Comparison of ENCODE assay signal across 10 cellular contexts in the genomic region with DNA sequence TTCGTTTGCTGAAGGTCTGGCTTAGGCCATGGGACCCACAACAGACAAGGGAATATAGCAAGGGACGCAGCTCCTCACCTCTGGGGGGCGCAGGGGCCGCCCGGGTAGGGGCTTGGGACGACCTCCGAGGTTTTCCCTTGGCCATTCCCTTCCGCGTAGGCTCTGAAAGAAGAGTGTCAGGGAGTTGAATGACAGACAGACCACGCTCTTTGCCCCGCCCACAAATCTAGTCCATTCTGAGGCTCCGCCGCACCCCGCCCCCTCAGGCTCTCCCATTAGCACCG. TPM values are rescaled to one million over a fixed set of nuclear protein-coding genes. Genes with fewer than 3 reads are reported as not detected.
DNase-seq lines count a peak whose midpoint lies in the region; ATAC-seq and TF ChIP-seq lines count a peak whose summit lies in the region.
"Had no signal": no experiment of that assay in that cellular context is flagged by ENCODE, and none has a peak within 500 bp of the region (broad histone marks: within the 10 kb centered on the region; RNA-seq: fewer than 3 reads in every experiment).

No MANE protein-coding gene starts in this region.

- CTCF ChIA-PET in IMR-90 (lab: Yijun Ruan, JAX), result interaction anchor here (0.6 to 1.1 kb wide), 2 partner anchors 112 to 430 kb away, joined by 3 read pairs; partner anchors contain the start of gene MARCHF2

- peak overlapping the region; percentile 29 for H3K4ac ChIP-seq in IMR-90 (ENCODE audit: low read depth, low read length)

- H3K56ac ChIP-seq in IMR-90 (ENCODE audit: extremely low read depth, insufficient read depth, low read length), result 0 out of 2 replicates have a peak overlapping the region, but pooled peaks have one; percentile 7

- WGBS in IMR-90 (ENCODE audit: extremely low coverage in 2 of 2, insufficient read length in 1 of 2), 2 experiments, result 0% methylated on average over 7 of the region's 15 CpGs; no CpG with 5 or more reads in 1 of the 2 experiments
- WGBS in testis, 2 donors, result 8 to 17% methylated on average over 12 to 15 of the region's 15 CpGs

- H3K27me3 ChIP-seq in IMR-90 (ENCODE audit: control insufficient read depth, insufficient read depth, low read length) (no peaks in the 10 kb centered on the region), lower lobe of right lung (ENCODE audit: low read depth) (no peaks in the 10 kb centered on the region), testis (no peaks in the 10 kb centered on the region)

- no peaks in the 10 kb centered on the region for H3K27me3 Mint-ChIP-seq in chondrocyte (ENCODE audit: low read depth)
- H3K27me3 Mint-ChIP-seq: activated naive CD8-positive, alpha-beta T cell treated with anti-CD3 and anti-CD28 coated beads, Interleukin-2, amount 10 ng/mL, durations not matched to agents 7 days and 5 days had no signal

- H3K4me2 ChIP-seq in IMR-90 (ENCODE audit: low read depth, low read length), result peak overlapping the region; percentile 88

- no TSS peak for BruUV-seq in IMR-90 (replicated peaks; lab: Mats Ljungman, UMichigan)

- H3K79me1 ChIP-seq in IMR-90 (ENCODE audit: low read depth in 1 of 2, low read length in 2 of 2), result peaks cover 24 to 28% of the 10 kb centered on the region in 2 experiments

- H4K5ac ChIP-seq in IMR-90 (ENCODE audit: low read depth, low read length), result peak overlapping the region; percentile 59

- H2BK15ac ChIP-seq in IMR-90 (ENCODE audit: low read depth, low read length), result peak overlapping the region; percentile 53; the same call in 1 of the 3 replicates

- no peak overlapping the region for H2BK20ac ChIP-seq in IMR-90 (ENCODE audit: low read depth, low read length)

- TF ChIP-seq CTCF in IMR-90 (conservative IDR thresholded peaks at IDR 0.05; ENCODE audit: low read depth, low read length) (peak; percentile 42), chondrocyte (IDR thresholded peaks at IDR 0.05) (peak; percentile 71), lower lobe of right lung (IDR thresholded peaks at IDR 0.05) (peak; percentile 30), testis (IDR thresholded peaks at IDR 0.05) (peak in 1 of 3 experiments; percentile 21)

- H4K20me1 ChIP-seq in IMR-90 (ENCODE audit: insufficient read depth, low read length), result peaks cover 24% of the 10 kb centered on the region; the same call in 1 of the 2 replicates

- no peak overlapping the region for H3K27ac Mint-ChIP-seq in chondrocyte (ENCODE audit: unreplicated experiment)
- H3K27ac Mint-ChIP-seq: activated naive CD8-positive, alpha-beta T cell treated with anti-CD3 and anti-CD28 coated beads, Interleukin-2, amount 10 ng/mL, durations not matched to agents 7 days and 5 days had no signal

- H2AK5ac ChIP-seq in IMR-90 (ENCODE audit: low read depth, low read length), result peak overlapping the region; percentile 68; the same call in 1 of the 2 replicates

- peaks cover 30% of the 10 kb centered on the region for H3K9me1 ChIP-seq in IMR-90 (ENCODE audit: insufficient read depth, low read length)

- H2AK9ac ChIP-seq in IMR-90 (replicated peaks; ENCODE audit: low read depth, low read length, poor library complexity), result peak overlapping the region; percentile 2

- H3K4me3 Mint-ChIP-seq in chondrocyte (ENCODE audit: unreplicated experiment), result no peak overlapping the region
- H3K4me3 Mint-ChIP-seq: activated naive CD8-positive, alpha-beta T cell treated with anti-CD3 and anti-CD28 coated beads, Interleukin-2, amount 10 ng/mL, durations not matched to agents 7 days and 5 days had no signal

- peak overlapping the region; percentile 78 for H3K9ac ChIP-seq in IMR-90 (ENCODE audit: low read depth, low read length)

- TF ChIP-seq POLR2A in IMR-90 (IDR thresholded peaks at IDR 0.05; ENCODE audit: low read depth, low read length), result no peak
- no peak for TF ChIP-seq POLR2A in testis (IDR thresholded peaks at IDR 0.05)

- peaks cover 4% of the 10 kb centered on the region for H3K4me1 ChIP-seq in IMR-90 (ENCODE audit: control insufficient read depth, insufficient read depth, low read length)
- peaks cover 11% of the 10 kb centered on the region for H3K4me1 ChIP-seq in lower lobe of right lung
- H3K4me1 ChIP-seq in testis, result peaks cover 6% of the 10 kb centered on the region
- H3K4me1 ChIP-seq: HAP-1 had no signal

- intact Hi-C loops in IMR-90 (cut with micrococcal nuclease), result no loop called here
- intact Hi-C loops in lower lobe of right lung (cut with DNase I), result no loop called here
- intact Hi-C loops in testis (cut with DNase I; ENCODE audit: low total_unique reads), result no loop called here

- H3K4me3 ChIP-seq in IMR-90 (ENCODE audit: insufficient read depth, low read depth, low read length) (peak overlapping the region; percentile 51), lower lobe of right lung (peak overlapping the region; percentile 55), testis (peak overlapping the region; percentile 29 to 74)
- H3K4me3 ChIP-seq: HAP-1 had no signal

- dilution Hi-C loops in IMR-90 (cut with HindIII; ENCODE audit: low sequenced_read_pairs, unreplicated experiment), result no loop called here

- H3K36me3 ChIP-seq in IMR-90 (ENCODE audit: control insufficient read depth, insufficient read depth, low read length) (no peaks in the 10 kb centered on the region), lower lobe of right lung (peaks cover 71% of the 10 kb centered on the region), testis (ENCODE audit: low read depth, missing control alignments) (no peaks in the 10 kb centered on the region)
- H3K36me3 ChIP-seq: HAP-1 had no signal

- peak overlapping the region; percentile 65 for H2BK5ac ChIP-seq in IMR-90 (ENCODE audit: low read depth, low read length, poor library complexity, severe bottlenecking)

- H4K8ac ChIP-seq in IMR-90 (ENCODE audit: low read depth in 2 of 2, low read length in 2 of 2), result peak overlapping the region; percentile 90 to 93

- peak overlapping the region; percentile 34 for H3K18ac ChIP-seq in IMR-90 (ENCODE audit: low read depth, low read length)

- no peak for TF ChIP-seq RAD21 in IMR-90 (IDR thresholded peaks at IDR 0.05; ENCODE audit: low read length)

- H2BK120ac ChIP-seq in IMR-90 (ENCODE audit: low read depth, low read length), result peak overlapping the region; percentile 41; the same call in 1 of the 2 replicates

- H3K9me3 Mint-ChIP-seq in chondrocyte (ENCODE audit: low read depth), result no peaks in the 10 kb centered on the region
- H3K9me3 Mint-ChIP-seq: activated naive CD8-positive, alpha-beta T cell treated with anti-CD3 and anti-CD28 coated beads, Interleukin-2, amount 10 ng/mL, durations not matched to agents 7 days and 5 days had no signal

- POLR2A ChIA-PET in IMR-90 (lab: Charles Lee; ENCODE audit: unreplicated experiment), result interaction anchor here (1.4 kb wide), 1 partner anchor 12 kb away, joined by 8 read pairs; the partner anchor contains the start of gene ZNF414

- peak; percentile 5 for ATAC-seq in IMR-90 (ENCODE audit: low read depth)
- no peak for ATAC-seq in lower lobe of right lung
- no peak for ATAC-seq in HG02610 (IDR thresholded peaks at IDR 0.05; ENCODE audit: unreplicated experiment)

- H3K9me3 ChIP-seq in IMR-90 (ENCODE audit: control insufficient read depth, insufficient read depth, low read length) (no peaks in the 10 kb centered on the region), lower lobe of right lung (no peaks in the 10 kb centered on the region), testis (no peaks in the 10 kb centered on the region)
- H3K9me3 ChIP-seq: HAP-1 had no signal

- no peak overlapping the region for H3K23ac ChIP-seq in IMR-90 (ENCODE audit: low read depth, low read length)

- peaks cover 8% of the 10 kb centered on the region for H3K36me3 Mint-ChIP-seq in chondrocyte (ENCODE audit: low read depth)

- in situ Hi-C loops in IMR-90 (cut with MboI; ENCODE audit: low sequenced_read_pairs), result no loop called here

- peak overlapping the region; percentile 82 for H4K91ac ChIP-seq in IMR-90 (ENCODE audit: insufficient read depth, low read depth, low read length)

- H3K14ac ChIP-seq in IMR-90 (replicated peaks; ENCODE audit: low read depth, low read length), result peak overlapping the region; percentile 92

- peak overlapping the region; percentile 92 for H2AFZ ChIP-seq in IMR-90 (replicated peaks; ENCODE audit: low read length, poor library complexity)

- DNase-seq in IMR-90 (no peak), chondrocyte (ENCODE audit: low spot score) (no peak), lower lobe of right lung (no peak), testis (no peak), NCI-H2029 treated with DMSO at 0.1 percent for 48 hours (lab: John Stamatoyannopoulos, UW) (no peak), NOMO-1 treated with dmso at 0.1 percent for 144 hours (lab: John Stamatoyannopoulos, UW; ENCODE audit: unreplicated experiment) (no peak)
- DNase-seq in activated CD4-positive, alpha-beta T cell treated with anti-CD3 and anti-CD28 coated beads for 4 hours, result no peak
- DNase-seq: activated naive CD8-positive, alpha-beta T cell treated with anti-CD3 and anti-CD28 coated beads, Interleukin-2, amount 10 ng/mL, durations not matched to agents 7 days and 5 days had no signal

- H3K4me1 Mint-ChIP-seq in chondrocyte (ENCODE audit: low read depth), result peaks cover 23% of the 10 kb centered on the region
- H3K4me1 Mint-ChIP-seq: activated naive CD8-positive, alpha-beta T cell treated with anti-CD3 and anti-CD28 coated beads, Interleukin-2, amount 10 ng/mL, durations not matched to agents 7 days and 5 days had no signal

- peak overlapping the region; percentile 77 for H3K27ac ChIP-seq in IMR-90 (ENCODE audit: insufficient read depth, low read length)
- peak overlapping the region; percentile 82 for H3K27ac ChIP-seq in lower lobe of right lung
- peak overlapping the region; percentile 6 to 81 for H3K27ac ChIP-seq in testis

RNA-seq across cellular contexts. Expression of gene ZNF414, which starts 11.4 kb away (rescaled TPM):
- total RNA-seq in IMR-90 (2012; rRNA removed) (1.1 and 3.2 TPM in 2 replicates), chondrocyte (22.0 to 26.8 TPM (median 25.3 TPM) in 3 replicates), lower lobe of right lung (21.6 TPM), testis (10 to 100 TPM; 35.8 to 46.8 TPM)
- polyA plus RNA-seq in IMR-90 (2012; rRNA removed) (14.2 and 20.8 TPM in 2 replicates), testis (ENCODE audit: insufficient read depth, low read depth, low replicate concordance) (33.9 TPM)
- 28.7 and 38.5 TPM in 2 replicates for polyA plus RNA-seq in IMR-90 (2012; cell fraction: cytosol; rRNA removed)
- 35.8 and 108 TPM in 2 replicates for polyA plus RNA-seq in IMR-90 (2012; cell fraction: nucleus; rRNA removed; ENCODE audit: low replicate concordance)

RNA-seq across cellular contexts. Expression of gene PRAM1, which starts 22.9 kb away (rescaled TPM):
- total RNA-seq in IMR-90 (2012; rRNA removed) (not detected in 2 replicates), chondrocyte (0.20 to 0.46 TPM in 2 of 3 replicates, not detected in the other), lower lobe of right lung (52.2 TPM), testis (1 to 10 TPM; 1.7 to 2.1 TPM)
- polyA plus RNA-seq in IMR-90 (2012; rRNA removed) (0.09 TPM in 2 replicates), testis (ENCODE audit: insufficient read depth, low read depth, low replicate concordance) (2.8 TPM)
- polyA plus RNA-seq in IMR-90 (2012; cell fraction: cytosol; rRNA removed), result 0.02 TPM in 1 of 2 replicates, not detected in the other
- 0.66 and 0.70 TPM in 2 replicates for polyA plus RNA-seq in IMR-90 (2012; cell fraction: nucleus; rRNA removed; ENCODE audit: low replicate concordance)

RNA-seq across cellular contexts. Expression of gene MYO1F, which starts 51.9 kb away (rescaled TPM):
- total RNA-seq in IMR-90 (2012; rRNA removed) (under 0.01 and 0.18 TPM in 2 replicates), chondrocyte (0.23 to 0.50 TPM in 2 of 3 replicates, not detected in the other), lower lobe of right lung (162 TPM), testis (1 to 10 TPM; 4.7 to 6.7 TPM)
- polyA plus RNA-seq in IMR-90 (2012; rRNA removed) (0.14 TPM in 2 replicates), testis (ENCODE audit: insufficient read depth, low read depth, low replicate concordance) (5.9 TPM)
- polyA plus RNA-seq in IMR-90 (2012; cell fraction: cytosol; rRNA removed), result 0.19 and 0.21 TPM in 2 replicates
- 0.32 and 0.54 TPM in 2 replicates for polyA plus RNA-seq in IMR-90 (2012; cell fraction: nucleus; rRNA removed; ENCODE audit: low replicate concordance)

Comparison
In these comparisons a context has a peak if more than half of its experiments do, and no peak if none do; other contexts are left out.
1. RNA of gene PRAM1, which starts 22.9 kb away (total RNA-seq): 52.2 TPM in lower lobe of right lung (single experiment); 1.7 to 2.1 TPM in testis, 0.20 to 0.46 TPM in chondrocyte and not detected in IMR-90; every median in the first group is over 10 times any median in the second.
2. RNA of gene MYO1F, which starts 51.9 kb away (total RNA-seq): 162 TPM in lower lobe of right lung (single experiment); 4.7 to 6.7 TPM in testis, 0.23 to 0.50 TPM in chondrocyte and under 0.01 to 0.18 TPM in IMR-90; every median in the first group is over 10 times any median in the second.
3. Peak in every context shown above with its lines, with median percentiles within 50 percentile points of each other: H3K27ac ChIP-seq and H3K4me3 ChIP-seq.